Comparison of ENCODE assay signal across 8 cellular contexts in the genomic region with DNA sequence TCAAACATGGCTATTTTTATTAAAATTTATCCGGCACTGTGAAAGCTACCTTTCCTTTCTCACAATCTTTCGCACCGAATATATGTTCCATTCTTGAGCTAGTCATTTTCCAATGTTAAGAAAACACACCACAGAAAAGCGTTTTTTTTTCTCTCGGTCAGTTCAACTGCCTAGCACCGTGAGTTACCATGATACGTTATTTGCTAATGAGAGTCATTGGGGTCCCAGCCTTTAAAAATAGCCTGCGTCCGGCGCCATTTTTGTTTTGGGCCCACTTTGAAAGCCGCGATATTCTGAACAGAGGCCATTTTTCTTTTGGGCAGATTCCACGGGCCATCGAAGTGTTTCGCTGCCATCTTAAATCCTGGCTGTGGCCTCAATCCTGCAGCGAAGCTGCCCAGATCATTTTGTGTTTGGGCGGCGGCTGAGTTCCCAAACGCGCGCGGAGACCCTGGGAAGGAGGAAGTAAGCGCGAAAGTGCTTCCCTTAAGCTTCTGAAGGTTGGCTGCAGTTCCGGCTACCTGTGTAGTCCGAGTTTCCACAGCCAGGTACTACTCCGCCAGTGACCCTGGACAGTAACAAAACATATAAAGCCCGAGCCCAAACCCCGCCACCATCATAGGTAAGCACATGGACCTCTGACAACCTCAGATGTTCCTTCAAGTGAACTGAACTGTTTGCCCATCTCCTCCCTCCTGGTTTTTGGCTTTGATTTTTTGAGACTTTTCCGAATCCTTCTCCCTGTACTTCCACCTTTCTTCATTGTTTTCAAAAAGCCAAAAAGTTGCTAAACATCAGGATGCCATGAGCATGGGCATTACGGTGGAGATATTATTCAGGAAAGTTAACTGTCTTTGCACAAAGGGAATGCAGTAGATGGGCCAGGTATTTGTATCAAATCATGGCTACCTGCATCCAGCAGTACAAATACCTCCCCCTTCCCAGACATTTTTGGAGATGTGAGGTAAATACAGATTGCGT. TPM values are rescaled to one million over a fixed set of nuclear protein-coding genes. Genes with fewer than 3 reads are reported as not detected.
A peak's percentile ranks its signal among the peaks of the same experiment; 100 is the strongest.
DNase-seq lines count a peak whose midpoint lies in the region; ATAC-seq and TF ChIP-seq lines count a peak whose summit lies in the region.

A gene (plus strand): TSS at position 474 of the 981 bp plus-strand sequence. CDS start 22,900 bp downstream, outside the sequence.

- TF ChIP-seq POLR2A in erythroblast (IDR thresholded peaks at IDR 0.05; ENCODE audit: low read length), result peak; percentile 75

- H3K4me2 ChIP-seq in PC-3 (ENCODE audit: low read length), result peak within 1 kb of the TSS; percentile 96

- no peaks in the 10 kb centered on the region for H3K9me2 ChIP-seq in PC-3 (replicated peaks; ENCODE audit: low read length)

- peak within 1 kb of the TSS; percentile 63 for H3K4me3 ChIP-seq in Jurkat, Clone E6-1 (ENCODE audit: low read length)
- peak within 1 kb of the TSS; percentile 73 for H3K4me3 ChIP-seq in PC-3 (ENCODE audit: low read length)

- intact Hi-C loops in PC-3 (cut with micrococcal nuclease), result loop anchor here (1.0 to 5.0 kb wide), 4 partner anchors 20 to 832 kb away; a partner anchor contains a TSS

- H3K4me3 Mint-ChIP-seq in activated T-cell treated with anti-CD3 and anti-CD28 coated beads, Interleukin-2, amount 50 U/mL, for 24 hours, result peak within 1 kb of the TSS; percentile 91

- H4K20me1 ChIP-seq in PC-3 (ENCODE audit: low read length), result no peaks in the 10 kb centered on the region

- H3K79me2 ChIP-seq in PC-3 (ENCODE audit: low read length), result peaks cover 79% of the 10 kb centered on the region

- no peaks in the 10 kb centered on the region for H3K27me3 ChIP-seq in PC-3 (ENCODE audit: low read length)

- H3K9ac ChIP-seq in PC-3 (ENCODE audit: low read length), result peak within 1 kb of the TSS; percentile 91

- no peaks in the 10 kb centered on the region for H3F3A ChIP-seq in PC-3 (ENCODE audit: low read length, unreplicated experiment)

- H3K9me3 ChIP-seq in PC-3 (ENCODE audit: low read length), result no peaks in the 10 kb centered on the region

- H3K27ac ChIP-seq in PC-3 (ENCODE audit: low read length), result peak within 1 kb of the TSS; percentile 79

- H3K9me3 Mint-ChIP-seq in activated T-cell treated with anti-CD3 and anti-CD28 coated beads, Interleukin-2, amount 50 U/mL, for 24 hours, result no peaks in the 10 kb centered on the region

- no peaks in the 10 kb centered on the region for H3K27me3 Mint-ChIP-seq in activated T-cell treated with anti-CD3 and anti-CD28 coated beads, Interleukin-2, amount 50 U/mL, for 24 hours

- peak; percentile 98 for DNase-seq in DMS53 (lab: John Stamatoyannopoulos, UW)
- peak; percentile 97 for DNase-seq in Jurkat, Clone E6-1 (ENCODE audit: low read depth, low spot score)
- peak; percentile 98 for DNase-seq in PC-3
- peak; percentile 86 for DNase-seq in activated T-cell treated with anti-CD3 and anti-CD28 coated beads, Interleukin-2, amount 50 U/mL, for 24 hours
- peak; percentile 95 for DNase-seq in erythroblast (lab: John Stamatoyannopoulos, UW)
- DNase-seq in mucosa of gallbladder (ENCODE audit: low spot score), result peak; percentile 95
- peak; percentile 57 to 68 for DNase-seq in stimulated activated CD8-positive, alpha-beta memory T cell treated with anti-CD3 and anti-CD28 coated beads, Interleukin-4, amount 100 ng/mL, for 4 hours (ENCODE audit: low read depth in 2 of 2, low spot score in 1 of 2)

- no peak for TF ChIP-seq CTCF in PC-3 (conservative IDR thresholded peaks at IDR 0.05; ENCODE audit: low read depth, low read length)

- H3K36me3 Mint-ChIP-seq in activated T-cell treated with anti-CD3 and anti-CD28 coated beads, Interleukin-2, amount 50 U/mL, for 24 hours (ENCODE audit: low read depth), result peaks cover 41% of the 10 kb centered on the region

- peak within 1 kb of the TSS; percentile 91 for H2AFZ ChIP-seq in PC-3 (ENCODE audit: low read length)

- BruUV-seq in PC-3 (replicated peaks; lab: Mats Ljungman, UMichigan), result TSS peak; percentile 83

- peaks cover 50% of the 10 kb centered on the region for H3K4me1 Mint-ChIP-seq in activated T-cell treated with anti-CD3 and anti-CD28 coated beads, Interleukin-2, amount 50 U/mL, for 24 hours (ENCODE audit: low read depth)

- peaks cover 36% of the 10 kb centered on the region for H3K4me1 ChIP-seq in PC-3 (ENCODE audit: insufficient read depth, low read length)

- peak within 1 kb of the TSS; percentile 96 for H3K27ac Mint-ChIP-seq in activated T-cell treated with anti-CD3 and anti-CD28 coated beads, Interleukin-2, amount 50 U/mL, for 24 hours

- ATAC-seq in GM21717 (IDR thresholded peaks at IDR 0.05; ENCODE audit: unreplicated experiment), result peak; percentile 52
- ATAC-seq in PC-3, result peak; percentile 68

- no peaks in the 10 kb centered on the region for H3K36me3 ChIP-seq in PC-3 (ENCODE audit: low read depth, low read length)

- POLR2A ChIA-PET in PC-3 (lab: Charles Lee; ENCODE audit: unreplicated experiment), result interaction anchor here (0.5 to 0.7 kb wide), 7 partner anchors 14 to 1400 kb away, joined by 3 to 6 read pairs (median 4); no protein-coding TSS in a partner anchor

- CTCF ChIA-PET in PC-3 (lab: Charles Lee), result interaction anchor here (0.6 kb wide), 1 partner anchor 1676 kb away, joined by 9 read pairs; no protein-coding TSS in a partner anchor

RNA-seq across cellular contexts. Expression of the gene that starts here (rescaled TPM):
- 2.6 TPM for polyA plus RNA-seq in Jurkat, Clone E6-1 (2012; ENCODE audit: insufficient read depth, insufficient read length)
- total RNA-seq in PC-3 (2014; rRNA removed) (6.4 and 7.1 TPM in 2 replicates), mucosa of gallbladder (11.3 TPM)

Comparison
In these comparisons a context has a peak if more than half of its experiments do, and no peak if none do; other contexts are left out.
1. Peak in every context shown above with its lines: DNase-seq, ATAC-seq, H3K4me3 ChIP-seq and H3K27ac ChIP-seq.